In the genomic region with DNA sequence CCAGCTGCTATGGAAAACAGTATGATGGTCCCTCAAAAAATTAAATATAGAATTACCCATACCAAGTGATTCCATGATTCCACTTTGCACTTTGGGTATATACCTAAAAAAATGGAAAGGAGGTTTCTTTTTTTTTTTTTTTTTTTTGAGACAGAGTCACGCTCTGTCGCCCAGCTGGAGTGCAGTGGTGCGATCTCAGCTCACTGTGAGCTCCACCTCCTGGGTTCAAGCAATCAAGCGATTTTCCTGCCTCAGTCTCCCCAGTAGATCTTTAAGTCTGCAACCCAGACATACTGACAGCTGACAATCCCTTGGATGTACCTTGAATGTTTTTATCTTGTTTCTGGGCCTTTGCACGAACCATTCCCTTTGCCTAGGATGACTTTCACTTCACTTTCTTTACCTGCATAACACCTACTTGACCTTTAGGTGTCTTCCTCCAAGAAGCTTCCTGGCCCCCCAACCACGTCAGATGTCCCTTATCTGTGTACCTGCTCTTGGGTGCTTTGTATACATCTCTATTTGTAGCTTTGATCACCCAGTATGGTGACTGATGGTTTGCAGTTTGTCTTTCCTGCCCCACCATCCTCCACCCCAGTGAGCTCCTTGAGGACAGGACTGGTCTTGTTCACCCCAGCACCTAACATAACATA, we compare ENCODE assay signal across 18 cellular contexts. TPM values are rescaled to one million over a fixed set of nuclear protein-coding genes. Genes with fewer than 3 reads are reported as not detected.
DNase-seq lines count a peak whose midpoint lies in the region; ATAC-seq, FAIRE-seq and TF ChIP-seq lines count a peak whose summit lies in the region.
"Had no signal": no experiment of that assay in that cellular context is flagged by ENCODE, and none has a peak within 500 bp of the region (broad histone marks: within the 10 kb centered on the region; RNA-seq: fewer than 3 reads in every experiment).

No MANE protein-coding gene starts in this region.

- H3K4me1 Mint-ChIP-seq in CD14-positive monocyte: peaks cover 16% of the 10 kb centered on the region
- peaks cover 41 to 69% (median 62%) of the 10 kb centered on the region in 3 donors for H3K4me1 Mint-ChIP-seq in CD8-positive, alpha-beta memory T cell
- peaks cover 40% of the 10 kb centered on the region for H3K4me1 Mint-ChIP-seq in T-helper 17 cell
- H3K4me1 Mint-ChIP-seq in chondrocyte (ENCODE audit: low read depth): no peaks in the 10 kb centered on the region
- H3K4me1 Mint-ChIP-seq: nephron had no signal

- intact Hi-C loops in CD14-positive monocyte (cut with micrococcal nuclease): no loop called here
- intact Hi-C loops in kidney (cut with DNase I): no loop called here
- intact Hi-C loops in uterus (cut with DNase I; ENCODE audit: low total_unique reads): no loop called here
- intact Hi-C loops in heart left ventricle (cut with DNase I): no loop called here

- H3K4me3 ChIP-seq in CD8-positive, alpha-beta memory T cell (ENCODE audit: low read length): no peak overlapping the region
- H3K4me3 ChIP-seq in kidney (ENCODE audit: low read length in 2 of 2) (no peak overlapping the region), uterus (no peak overlapping the region), heart left ventricle (no peak overlapping the region)
- H3K4me3 ChIP-seq: BLaER1 treated with 17β-estradiol and CSF1 and Interleukin-3, amounts not matched to agents 10 nM and 100 nM; esophagus muscularis mucosa; transverse colon had no signal

- H3K27me3 Mint-ChIP-seq in CD14-positive monocyte (ENCODE audit: low read depth in 3 of 3) (no peaks in the 10 kb centered on the region), T-helper 17 cell (no peaks in the 10 kb centered on the region), chondrocyte (ENCODE audit: low read depth) (no peaks in the 10 kb centered on the region)
- H3K27me3 Mint-ChIP-seq in CD8-positive, alpha-beta memory T cell: no peaks in the 10 kb centered on the region

- no peak overlapping the region for H3K27ac ChIP-seq in CD8-positive, alpha-beta memory T cell (ENCODE audit: low read depth, low read length)
- H3K27ac ChIP-seq in kidney (ENCODE audit: low read depth in 2 of 2, low read length in 2 of 2): no peak overlapping the region
- H3K27ac ChIP-seq in uterus: no peak overlapping the region
- no peak overlapping the region for H3K27ac ChIP-seq in heart left ventricle
- H3K27ac ChIP-seq: esophagus muscularis mucosa, RWPE1 had no signal

- no peaks in the 10 kb centered on the region for H3K36me3 ChIP-seq in CD8-positive, alpha-beta memory T cell (ENCODE audit: insufficient read depth, low read length)
- H3K36me3 ChIP-seq in kidney (ENCODE audit: control insufficient read depth in 1 of 2, insufficient read depth in 2 of 2, low read length in 2 of 2) (no peaks in the 10 kb centered on the region), uterus (no peaks in the 10 kb centered on the region), heart left ventricle (peaks cover 0 to 16% (median 2%) of the 10 kb centered on the region in 9 donors)
- H3K36me3 ChIP-seq: transverse colon had no signal

- no peak overlapping the region for H3K4me3 Mint-ChIP-seq in CD14-positive monocyte
- H3K4me3 Mint-ChIP-seq in CD8-positive, alpha-beta memory T cell: peak overlapping the region in 5 of 7 donors; percentile 2 to 83 (median 27)
- peak overlapping the region; percentile 39 for H3K4me3 Mint-ChIP-seq in T-helper 17 cell
- H3K4me3 Mint-ChIP-seq in chondrocyte (ENCODE audit: unreplicated experiment): no peak overlapping the region
- H3K4me3 Mint-ChIP-seq: nephron had no signal

- H3K9me3 Mint-ChIP-seq in CD14-positive monocyte (no peaks in the 10 kb centered on the region), chondrocyte (ENCODE audit: low read depth) (no peaks in the 10 kb centered on the region)
- H3K9me3 Mint-ChIP-seq in CD8-positive, alpha-beta memory T cell: no peaks in the 10 kb centered on the region
- H3K9me3 Mint-ChIP-seq: nephron had no signal

- DNase-seq in CD14-positive monocyte (ENCODE audit: low spot score) (peak; percentile 1), T-helper 17 cell (no peak), kidney (peak; percentile 9), uterus (no peak), heart left ventricle (no peak), chondrocyte (ENCODE audit: low spot score) (no peak)
- peak in 1 of 5 donors; percentile 46 for DNase-seq in CD8-positive, alpha-beta memory T cell
- DNase-seq in stimulated activated CD4-positive, alpha-beta T cell treated with anti-CD3 and anti-CD28 coated beads, Interleukin-2, amount 100 ng/mL, for 24 hours: no peak
- DNase-seq: amygdala, cortex of kidney, hypothalamus, NCI-H2029, transverse colon had no signal

- TF ChIP-seq CTCF in CD14-positive monocyte (IDR thresholded peaks at IDR 0.05) (no peak), kidney (IDR thresholded peaks at IDR 0.05; ENCODE audit: borderline replicate concordance, extremely low read depth, insufficient read depth) (no peak), uterus (IDR thresholded peaks at IDR 0.05) (no peak), heart left ventricle (IDR thresholded peaks at IDR 0.05) (no peak), chondrocyte (IDR thresholded peaks at IDR 0.05) (no peak)

- WGBS in heart left ventricle, 4 donors: 81 to 88% (median 84%) methylated on average over 6 of the region's 6 CpGs

- H3K27me3 ChIP-seq in CD8-positive, alpha-beta memory T cell (ENCODE audit: insufficient read depth, low read length, poor library complexity, severe bottlenecking): no peaks in the 10 kb centered on the region
- H3K27me3 ChIP-seq in uterus: no peaks in the 10 kb centered on the region
- H3K27me3 ChIP-seq in heart left ventricle: no peaks in the 10 kb centered on the region
- H3K27me3 ChIP-seq: BLaER1 treated with 17β-estradiol and CSF1 and Interleukin-3, amounts not matched to agents 10 nM and 100 nM; esophagus muscularis mucosa; transverse colon had no signal

- H3K9ac ChIP-seq in kidney (ENCODE audit: low read length in 2 of 2): no peak overlapping the region
- H3K9ac ChIP-seq: BLaER1 treated with 17β-estradiol and CSF1 and Interleukin-3, amounts not matched to agents 10 nM and 100 nM had no signal

- TF ChIP-seq POLR2A in uterus (IDR thresholded peaks at IDR 0.05) (no peak), heart left ventricle (IDR thresholded peaks at IDR 0.05) (no peak)

- CTCF ChIA-PET in CD8-positive, alpha-beta memory T cell (lab: Charles Lee): interaction anchor here (1.0 to 2.8 kb wide), 6 partner anchors 15 to 33 kb away, joined by 3 to 14 read pairs (median 4); a partner anchor contains a TSS

- H3K9me3 ChIP-seq in CD8-positive, alpha-beta memory T cell (ENCODE audit: low read length): no peaks in the 10 kb centered on the region
- no peaks in the 10 kb centered on the region for H3K9me3 ChIP-seq in T-helper 17 cell (ENCODE audit: control insufficient read depth, low read length, poor library complexity, severe bottlenecking)
- no peaks in the 10 kb centered on the region for H3K9me3 ChIP-seq in kidney (ENCODE audit: control insufficient read depth in 1 of 2, low read length in 2 of 2)
- H3K9me3 ChIP-seq in uterus: no peaks in the 10 kb centered on the region
- H3K9me3 ChIP-seq in heart left ventricle: no peaks in the 10 kb centered on the region
- H3K9me3 ChIP-seq: BLaER1 treated with 17β-estradiol and CSF1 and Interleukin-3, amounts not matched to agents 10 nM and 100 nM; esophagus muscularis mucosa; transverse colon had no signal

- no peak for FAIRE-seq in kidney (lab: Jason Lieb, UNC)

- H3K36me3 Mint-ChIP-seq in CD14-positive monocyte (peaks cover 7% of the 10 kb centered on the region in 2 donors), T-helper 17 cell (ENCODE audit: low read depth) (no peaks in the 10 kb centered on the region), chondrocyte (ENCODE audit: low read depth) (no peaks in the 10 kb centered on the region)
- peaks cover 0 to 14% (median 7%) of the 10 kb centered on the region in 3 donors for H3K36me3 Mint-ChIP-seq in CD8-positive, alpha-beta memory T cell

- H3K27ac Mint-ChIP-seq in CD14-positive monocyte (peak overlapping the region in 5 of 7 donors; percentile 21 to 82 (median 72)), T-helper 17 cell (peak overlapping the region; percentile 98), chondrocyte (ENCODE audit: unreplicated experiment) (no peak overlapping the region)
- H3K27ac Mint-ChIP-seq in CD8-positive, alpha-beta memory T cell: peak overlapping the region; percentile 32 to 98 (median 89)
- H3K27ac Mint-ChIP-seq: nephron had no signal

- H3K4me1 ChIP-seq in CD8-positive, alpha-beta memory T cell (ENCODE audit: insufficient read depth, low read length): peaks cover 48% of the 10 kb centered on the region
- no peaks in the 10 kb centered on the region for H3K4me1 ChIP-seq in kidney (ENCODE audit: control insufficient read depth in 1 of 2, insufficient read depth in 1 of 2, low read depth in 1 of 2, low read length in 2 of 2)
- no peaks in the 10 kb centered on the region for H3K4me1 ChIP-seq in uterus
- H3K4me1 ChIP-seq in heart left ventricle: peaks cover 0 to 16% (median 0%) of the 10 kb centered on the region in 12 donors
- H3K4me1 ChIP-seq: esophagus muscularis mucosa had no signal

- POLR2A ChIA-PET in CD8-positive, alpha-beta memory T cell (lab: Charles Lee): interaction anchor here (0.6 to 0.8 kb wide), 2 partner anchors 15 to 17 kb away, joined by 3 to 5 read pairs; no protein-coding TSS in a partner anchor

- no peak for ATAC-seq in T-helper 17 cell
- no peak for ATAC-seq in heart left ventricle
- ATAC-seq: left lobe of liver had no signal

RNA-seq across cellular contexts. Expression of a gene that starts 11.6 kb away (rescaled TPM):
- polyA plus RNA-seq in CD14-positive monocyte (not detected), kidney (ENCODE audit: insufficient read depth, low read depth, low replicate concordance) (0.28 TPM), heart left ventricle (1 to 10 TPM; 1.4 to 1.7 TPM)
- total RNA-seq in CD8-positive, alpha-beta memory T cell: 1 to 10 TPM; 2.8 to 2.9 TPM
- polyA plus RNA-seq in CD8-positive, alpha-beta memory T cell: 0.36 TPM
- total RNA-seq in T-helper 17 cell (1 to 10 TPM; 5.5 to 6.0 TPM), kidney (4.0 TPM), uterus (1 to 10 TPM in 2 of 4 donors, under 1 TPM in 1, not detected in 1; 0.21 to 4.1 (median 1.5) TPM), heart left ventricle (1 to 10 TPM in 8 of 9 donors, under 1 TPM in 1; 0.50 to 8.3 (median 1.7) TPM), chondrocyte (0.47 to 1.6 TPM (median 1.3 TPM) in 3 replicates)

RNA-seq across cellular contexts. Expression of a gene that starts 14.6 kb away (rescaled TPM):
- polyA plus RNA-seq in CD14-positive monocyte: 100 to 1,000 TPM; 649 to 665 TPM
- 100 to 1,000 TPM; 279 to 295 TPM for total RNA-seq in CD8-positive, alpha-beta memory T cell
- polyA plus RNA-seq in CD8-positive, alpha-beta memory T cell: 962 TPM
- 100 to 1,000 TPM; 701 to 919 TPM for total RNA-seq in T-helper 17 cell
- total RNA-seq in kidney: 104 TPM
- polyA plus RNA-seq in kidney (ENCODE audit: insufficient read depth, low read depth, low replicate concordance): 36.4 TPM
- 10 to 100 TPM in 3 of 4 donors, not detected in 1; 10.8 to 64.7 (median 33.7) TPM for total RNA-seq in uterus
- 100 to 1,000 TPM in 1 of 9 donors, 10 to 100 TPM in 8; 13.7 to 170 (median 19.7) TPM for total RNA-seq in heart left ventricle
- 10 to 100 TPM; 11.9 to 20.2 TPM for polyA plus RNA-seq in heart left ventricle
- total RNA-seq in chondrocyte: 10.4 to 47.2 TPM (median 41.0 TPM) in 3 replicates

RNA-seq across cellular contexts. Expression of a gene that starts 46.4 kb away (rescaled TPM):
- polyA plus RNA-seq in CD14-positive monocyte (not detected), kidney (ENCODE audit: insufficient read depth, low read depth, low replicate concordance) (1.5 TPM), heart left ventricle (under 1 TPM in 1 of 2 donors, not detected in 1; 0.14 TPM)
- under 1 TPM; 0.31 to 0.44 TPM for total RNA-seq in CD8-positive, alpha-beta memory T cell
- polyA plus RNA-seq in CD8-positive, alpha-beta memory T cell: not detected
- total RNA-seq in T-helper 17 cell (under 1 TPM in 1 of 2 donors, not detected in 1; 0.40 TPM), kidney (4.3 TPM), uterus (1 to 10 TPM in 3 of 4 donors, not detected in 1; 1.9 to 9.1 (median 4.6) TPM), heart left ventricle (not detected), chondrocyte (not detected in 3 replicates)
- total RNA-seq: esophagus muscularis mucosa, left lobe of liver, transverse colon had no signal

Comparison
In these comparisons a context has a peak if more than half of its experiments do, and no peak if none do; other contexts are left out.
1. DNase-seq: peak in CD14-positive monocyte (single experiment) and kidney (single experiment); none in T-helper 17 cell (0 of 3), stimulated activated CD4-positive, alpha-beta T cell treated with anti-CD3 and anti-CD28 coated beads, Interleukin-2, amount 100 ng/mL, for 24 hours (0 of 2), uterus (0 of 2), heart left ventricle (0 of 5) and chondrocyte (single experiment).
2. H3K4me3 Mint-ChIP-seq: peak in CD8-positive, alpha-beta memory T cell (5 of 7) and T-helper 17 cell (single experiment); none in CD14-positive monocyte (0 of 2) and chondrocyte (single experiment).